ENCODE assay signal across 8 cellular contexts in the genomic region with DNA sequence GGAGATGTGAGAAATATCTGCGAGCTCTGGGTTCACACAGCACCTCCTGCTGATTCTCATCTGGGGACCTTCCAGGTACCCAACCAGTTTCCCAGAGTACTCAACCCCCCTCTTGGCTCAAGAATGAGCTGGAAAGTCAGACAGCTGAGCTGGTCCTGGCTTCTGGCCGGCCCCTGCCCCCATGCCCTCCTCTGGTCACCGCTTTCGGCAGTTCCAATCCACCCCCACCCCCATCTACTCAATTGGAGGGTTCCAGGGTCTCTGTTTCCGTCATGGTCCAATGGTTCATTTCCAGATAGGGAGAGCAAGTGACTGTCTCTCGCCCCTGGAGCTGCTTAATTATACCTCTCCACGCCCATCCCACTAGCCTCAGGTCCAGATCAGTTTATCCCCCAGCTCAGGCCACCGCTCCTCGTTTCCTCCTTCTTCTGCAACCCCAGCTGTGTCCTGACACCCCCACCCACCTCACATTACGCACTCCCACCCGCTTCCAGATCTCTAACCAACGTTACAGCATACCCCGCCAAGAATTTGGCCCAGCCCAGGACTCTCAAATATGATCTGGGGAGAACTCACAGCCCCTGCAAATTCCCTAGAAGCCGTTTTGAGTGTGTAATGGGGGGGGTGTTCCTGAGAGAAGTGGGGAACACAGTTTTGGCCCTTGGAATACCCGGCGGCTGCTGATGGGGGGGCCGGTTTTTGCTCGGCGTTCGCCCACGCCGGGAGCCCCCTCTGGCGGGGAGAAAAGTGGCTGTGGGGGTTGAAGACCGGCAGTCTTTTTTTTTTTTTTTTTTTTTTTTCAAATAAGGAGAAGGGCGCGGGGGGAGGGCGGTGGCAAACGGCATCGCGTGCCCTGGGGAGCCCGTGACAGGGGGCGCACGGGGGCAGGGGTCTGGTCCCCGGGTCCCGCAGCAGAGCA. TPM values are rescaled to one million over a fixed set of nuclear protein-coding genes. Genes with fewer than 3 reads are reported as not detected.
DNase-seq lines count a peak whose midpoint lies in the region; ATAC-seq and TF ChIP-seq lines count a peak whose summit lies in the region.

No MANE protein-coding gene starts in this region.

- WGBS in body of pancreas, 2 donors = 3 to 4% methylated on average over 24 to 31 of the region's 35 CpGs

- H3K27ac ChIP-seq in HUES6 (ENCODE audit: low read depth, low read length) (no peak overlapping the region), body of pancreas (no peak overlapping the region)

- DNase-seq in D341Med (ENCODE audit: low spot score) (peak; percentile 63), naive B cell (no peak), cerebellar nuclear complex (lab: John Stamatoyannopoulos, UW) (no peak), body of pancreas (no peak)
- no peak for DNase-seq in activated T-helper 1 cell treated with anti-CD3 and anti-CD28 coated beads, Interleukin-12 subunit alpha, Interleukin-12 subunit beta, Interleukin-2, Interleukin-4 antibody, amounts not matched to agents 30 ng/mL and 10 ng/mL and 1 ng/mL, durations not matched to agents 14 hours and 24 hours and 36 hours (ENCODE audit: low spot score)

- TF ChIP-seq POLR2A in body of pancreas (IDR thresholded peaks at IDR 0.05) = no peak

- H3K27me3 ChIP-seq in HUES6 (ENCODE audit: control insufficient read depth, insufficient read depth, low read length) = peaks cover 78% of the 10 kb centered on the region
- peaks cover 0 to 24% of the 10 kb centered on the region in 2 donors for H3K27me3 ChIP-seq in body of pancreas

- H3K4me1 ChIP-seq in HUES6 (ENCODE audit: control insufficient read depth, insufficient read depth, low read length) = peaks cover 22% of the 10 kb centered on the region
- peaks cover 40% of the 10 kb centered on the region for H3K4me1 ChIP-seq in body of pancreas

- peak overlapping the region; percentile 77 for H3K4me3 Mint-ChIP-seq in activated T-helper 1 cell treated with anti-CD3 and anti-CD28 coated beads, Interleukin-12 subunit alpha, Interleukin-12 subunit beta, Interleukin-2, Interleukin-4 antibody, amounts not matched to agents 30 ng/mL and 10 ng/mL and 1 ng/mL, durations not matched to agents 14 hours and 24 hours and 36 hours
- H3K4me3 Mint-ChIP-seq in naive B cell = peak overlapping the region; percentile 22 to 85 (median 56)

- no peaks in the 10 kb centered on the region for H3K36me3 ChIP-seq in HUES6 (ENCODE audit: control insufficient read depth, insufficient read depth, low read length)
- no peaks in the 10 kb centered on the region for H3K36me3 ChIP-seq in body of pancreas (replicated peaks in 1 of 2; ENCODE audit: insufficient read depth in 1 of 2, low read depth in 2 of 2)

- no peak for ATAC-seq in naive B cell (ENCODE audit: low read depth in 2 of 2)
- no peak for ATAC-seq in GM21367 (IDR thresholded peaks at IDR 0.05; ENCODE audit: unreplicated experiment)
- ATAC-seq in HG02623 (IDR thresholded peaks at IDR 0.05; ENCODE audit: unreplicated experiment) = no peak
- no peak for ATAC-seq in body of pancreas

- TF ChIP-seq CTCF in body of pancreas (IDR thresholded peaks at IDR 0.05) = no peak

- H3K9me3 ChIP-seq in HUES6 (ENCODE audit: control insufficient read depth, insufficient read depth, low read depth, low read length) (no peaks in the 10 kb centered on the region), body of pancreas (no peaks in the 10 kb centered on the region)

- H3K27me3 Mint-ChIP-seq in activated T-helper 1 cell treated with anti-CD3 and anti-CD28 coated beads, Interleukin-12 subunit alpha, Interleukin-12 subunit beta, Interleukin-2, Interleukin-4 antibody, amounts not matched to agents 30 ng/mL and 10 ng/mL and 1 ng/mL, durations not matched to agents 14 hours and 24 hours and 36 hours (ENCODE audit: insufficient read depth) = peaks cover 4% of the 10 kb centered on the region
- peaks cover 37 to 56% (median 41%) of the 10 kb centered on the region in 3 donors for H3K27me3 Mint-ChIP-seq in naive B cell

- H3K27ac Mint-ChIP-seq in activated T-helper 1 cell treated with anti-CD3 and anti-CD28 coated beads, Interleukin-12 subunit alpha, Interleukin-12 subunit beta, Interleukin-2, Interleukin-4 antibody, amounts not matched to agents 30 ng/mL and 10 ng/mL and 1 ng/mL, durations not matched to agents 14 hours and 24 hours and 36 hours = peak overlapping the region; percentile 88
- H3K27ac Mint-ChIP-seq in naive B cell = peak overlapping the region; percentile 82 to 99 (median 90)

- peaks cover 11% of the 10 kb centered on the region for H3K36me3 Mint-ChIP-seq in activated T-helper 1 cell treated with anti-CD3 and anti-CD28 coated beads, Interleukin-12 subunit alpha, Interleukin-12 subunit beta, Interleukin-2, Interleukin-4 antibody, amounts not matched to agents 30 ng/mL and 10 ng/mL and 1 ng/mL, durations not matched to agents 14 hours and 24 hours and 36 hours (ENCODE audit: low read depth)
- peaks cover 6 to 8% of the 10 kb centered on the region in 2 donors for H3K36me3 Mint-ChIP-seq in naive B cell

- H3K9me3 Mint-ChIP-seq in activated T-helper 1 cell treated with anti-CD3 and anti-CD28 coated beads, Interleukin-12 subunit alpha, Interleukin-12 subunit beta, Interleukin-2, Interleukin-4 antibody, amounts not matched to agents 30 ng/mL and 10 ng/mL and 1 ng/mL, durations not matched to agents 14 hours and 24 hours and 36 hours = no peaks in the 10 kb centered on the region
- peaks cover 0 to 5% (median 0%) of the 10 kb centered on the region in 7 donors for H3K9me3 Mint-ChIP-seq in naive B cell

- H3K9ac ChIP-seq in HUES6 (ENCODE audit: low read length) = no peak overlapping the region

- intact Hi-C loops in activated T-helper 1 cell treated with anti-CD3 and anti-CD28 coated beads, Interleukin-12 subunit alpha, Interleukin-12 subunit beta, Interleukin-2, Interleukin-4 antibody, amounts not matched to agents 30 ng/mL and 10 ng/mL and 1 ng/mL, durations not matched to agents 14 hours and 24 hours and 36 hours (cut with micrococcal nuclease) = loop anchor here (1.0 to 5.0 kb wide), 2 partner anchors 38 to 234 kb away; partner anchors contain the start of genes ILF3 and TYK2
- intact Hi-C loops in body of pancreas (cut with DNase I) = no loop called here

- H3K4me1 Mint-ChIP-seq in activated T-helper 1 cell treated with anti-CD3 and anti-CD28 coated beads, Interleukin-12 subunit alpha, Interleukin-12 subunit beta, Interleukin-2, Interleukin-4 antibody, amounts not matched to agents 30 ng/mL and 10 ng/mL and 1 ng/mL, durations not matched to agents 14 hours and 24 hours and 36 hours (ENCODE audit: low read depth) = peaks cover 55% of the 10 kb centered on the region
- H3K4me1 Mint-ChIP-seq in naive B cell = peaks cover 43 to 65% (median 63%) of the 10 kb centered on the region in 3 donors

- H3K4me3 ChIP-seq in HUES6 (ENCODE audit: low read depth, low read length) (peak overlapping the region; percentile 38), body of pancreas (no peak overlapping the region)

RNA-seq across cellular contexts. Expression of gene PDE4A, which starts 1.8 kb away (rescaled TPM):
- 67.7 and 71.1 TPM in 2 replicates for total RNA-seq in activated T-helper 1 cell treated with anti-CD3 and anti-CD28 coated beads, Interleukin-12 subunit alpha, Interleukin-12 subunit beta, Interleukin-2, Interleukin-4 antibody, amounts not matched to agents 30 ng/mL and 10 ng/mL and 1 ng/mL, durations not matched to agents 14 hours and 24 hours and 36 hours
- polyA plus RNA-seq in naive B cell (ENCODE audit: low read depth in 6 of 6) = 1 to 10 TPM in 1 of 6 donors, under 1 TPM in 4, not detected in 1; 0.17 to 2.8 (median 0.25) TPM
- 10 to 100 TPM in 1 of 2 donors, 1 to 10 TPM in 1; 8.8 to 17.1 TPM for total RNA-seq in body of pancreas

RNA-seq across cellular contexts. Expression of gene CDC37, which starts 15.2 kb away (rescaled TPM):
- total RNA-seq in activated T-helper 1 cell treated with anti-CD3 and anti-CD28 coated beads, Interleukin-12 subunit alpha, Interleukin-12 subunit beta, Interleukin-2, Interleukin-4 antibody, amounts not matched to agents 30 ng/mL and 10 ng/mL and 1 ng/mL, durations not matched to agents 14 hours and 24 hours and 36 hours = 320 and 326 TPM in 2 replicates
- 10 to 100 TPM; 43.9 to 73.1 (median 53.9) TPM for polyA plus RNA-seq in naive B cell (ENCODE audit: low read depth in 6 of 6)
- total RNA-seq in body of pancreas = 100 to 1,000 TPM in 1 of 2 donors, 10 to 100 TPM in 1; 89.7 to 122 TPM

RNA-seq across cellular contexts. Expression of gene TYK2, which starts 38.2 kb away (rescaled TPM):
- 268 and 271 TPM in 2 replicates for total RNA-seq in activated T-helper 1 cell treated with anti-CD3 and anti-CD28 coated beads, Interleukin-12 subunit alpha, Interleukin-12 subunit beta, Interleukin-2, Interleukin-4 antibody, amounts not matched to agents 30 ng/mL and 10 ng/mL and 1 ng/mL, durations not matched to agents 14 hours and 24 hours and 36 hours
- polyA plus RNA-seq in naive B cell (ENCODE audit: low read depth in 6 of 6) = 10 to 100 TPM; 26.1 to 67.7 (median 48.5) TPM
- total RNA-seq in body of pancreas = 100 to 1,000 TPM in 1 of 2 donors, 10 to 100 TPM in 1; 72.4 to 168 TPM
